In genomic region chr21:34724131-34724856, GRCh38 we compare ENCODE assay signal across 13 cellular contexts. TPM values are rescaled to one million over a fixed set of nuclear protein-coding genes. Genes with fewer than 3 reads are reported as not detected.
"Had no signal": no experiment of that assay in that cellular context is flagged by ENCODE, and none has a peak within 500 bp of the region (broad histone marks: within the 10 kb centered on the region; RNA-seq: fewer than 3 reads in every experiment).

No MANE protein-coding gene starts in this region.

- H3K27me3 ChIP-seq: foreskin keratinocyte, right lobe of liver had no signal

- H3K9me3 ChIP-seq: lower lobe of right lung, right lobe of liver, spleen, thoracic aorta had no signal

- ATAC-seq: esophagus mucosa, foreskin keratinocyte, lower lobe of right lung, right lobe of liver, T-cell had no signal

- H3K4me1 ChIP-seq: foreskin keratinocyte, lower lobe of right lung, spleen had no signal

- H3K4me3 ChIP-seq: lower lobe of right lung, right lobe of liver, spleen, thoracic aorta had no signal

- H3K27ac ChIP-seq: foreskin keratinocyte, lower lobe of right lung, right lobe of liver, spleen, thoracic aorta had no signal

- DNase-seq: activated CD4-positive, alpha-beta T cell treated with anti-CD3 and anti-CD28 coated beads, Interleukin-2, amount 50 U/mL, for 48 hours; activated CD4-positive, CD25-positive, alpha-beta regulatory T cell treated with anti-CD3 and anti-CD28 coated beads, Interleukin-2, amount 50 U/mL, for 72 hours; foreskin keratinocyte; kidney glomerular epithelial cell; lower lobe of right lung; right lobe of liver; spleen; T-cell; T-helper 9 cell had no signal

- H3K36me3 ChIP-seq: lower lobe of right lung, right lobe of liver, spleen, thoracic aorta had no signal

RNA-seq across cellular contexts. Expression of gene CLIC6, which starts 55.5 kb away (rescaled TPM):
- total RNA-seq: myocyte, pulmonary artery endothelial cell had no signal
